2 cellular contexts compared by ENCODE assay signal in the genomic region with DNA sequence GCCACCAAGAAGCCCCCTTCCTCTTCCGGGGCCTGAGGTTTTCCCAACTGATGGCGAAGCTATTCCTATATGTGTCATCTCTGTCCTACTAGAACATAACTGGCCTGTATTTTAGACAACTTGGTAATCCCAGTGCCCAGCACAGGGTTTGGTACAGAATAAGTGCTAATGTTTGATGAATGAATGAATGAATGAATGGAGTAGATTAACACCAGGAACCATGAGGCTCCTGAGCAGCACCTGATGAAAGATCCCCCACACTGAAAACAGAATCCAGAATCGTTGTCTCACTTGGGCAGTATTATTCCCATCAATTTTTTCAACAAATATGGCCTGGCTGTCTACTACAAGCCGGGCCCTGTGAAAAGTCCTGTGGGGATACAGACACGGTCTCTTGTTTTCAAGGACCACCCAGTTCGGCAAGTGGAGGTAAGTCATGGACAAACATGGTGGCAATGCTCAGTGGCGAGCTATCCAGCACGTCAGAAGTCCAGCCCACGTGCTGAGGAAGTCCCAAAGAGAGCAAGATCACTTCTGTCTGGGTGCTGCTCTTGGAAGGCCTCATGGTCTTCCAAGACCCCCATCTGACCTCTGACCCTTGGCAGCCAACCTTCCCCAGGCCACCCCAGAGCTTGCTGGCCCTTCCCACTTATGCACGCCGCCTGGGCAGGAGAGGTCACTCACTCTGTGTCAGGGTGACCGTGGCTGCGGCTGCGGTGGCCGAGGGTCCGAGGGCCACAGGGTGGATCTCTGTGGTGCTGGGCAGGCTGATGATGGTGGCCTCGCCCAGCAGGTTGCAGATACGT.
A peak's percentile ranks its signal among the peaks of the same experiment; 100 is the strongest.
TF ChIP-seq lines count a peak whose summit lies in the region.

No MANE protein-coding gene starts in this region.

TF ChIP-seq in GM12878, 131 proteins besides CTCF, POLR2A, EP300 and RAD21:
- TF ChIP-seq NR2C1 (IDR thresholded peaks at IDR 0.05) (peak; percentile 26; the same call in 1 of the 2 replicates), POLR2AphosphoS2 (IDR thresholded peaks at IDR 0.05; ENCODE audit: low read depth, low read length) (0 out of 2 replicates have a peak, but pooled peaks have one; percentile 15), CREM (IDR thresholded peaks at IDR 0.05; ENCODE audit: low read depth) (no peak), ZNF24 (IDR thresholded peaks at IDR 0.05) (peak; percentile 84), NR2F1 (conservative IDR thresholded peaks at IDR 0.05) (peak; percentile 55)
- TF ChIP-seq, protein P1, sequence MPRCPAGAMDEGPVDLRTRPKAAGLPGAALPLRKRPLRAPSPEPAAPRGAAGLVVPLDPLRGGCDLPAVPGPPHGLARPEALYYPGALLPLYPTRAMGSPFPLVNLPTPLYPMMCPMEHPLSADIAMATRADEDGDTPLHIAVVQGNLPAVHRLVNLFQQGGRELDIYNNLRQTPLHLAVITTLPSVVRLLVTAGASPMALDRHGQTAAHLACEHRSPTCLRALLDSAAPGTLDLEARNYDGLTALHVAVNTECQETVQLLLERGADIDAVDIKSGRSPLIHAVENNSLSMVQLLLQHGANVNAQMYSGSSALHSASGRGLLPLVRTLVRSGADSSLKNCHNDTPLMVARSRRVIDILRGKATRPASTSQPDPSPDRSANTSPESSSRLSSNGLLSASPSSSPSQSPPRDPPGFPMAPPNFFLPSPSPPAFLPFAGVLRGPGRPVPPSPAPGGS (IDR thresholded peaks at IDR 0.05; ENCODE audit: borderline replicate concordance, insufficient read depth, low read depth, low read length, poor library complexity, severe bottlenecking): peak; percentile 44
- TF ChIP-seq, protein P2, sequence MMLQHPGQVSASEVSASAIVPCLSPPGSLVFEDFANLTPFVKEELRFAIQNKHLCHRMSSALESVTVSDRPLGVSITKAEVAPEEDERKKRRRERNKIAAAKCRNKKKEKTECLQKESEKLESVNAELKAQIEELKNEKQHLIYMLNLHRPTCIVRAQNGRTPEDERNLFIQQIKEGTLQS (IDR thresholded peaks at IDR 0.05; ENCODE audit: borderline replicate concordance, extremely low read depth, low read depth, low read length): no peak
- TF ChIP-seq, protein P3, sequence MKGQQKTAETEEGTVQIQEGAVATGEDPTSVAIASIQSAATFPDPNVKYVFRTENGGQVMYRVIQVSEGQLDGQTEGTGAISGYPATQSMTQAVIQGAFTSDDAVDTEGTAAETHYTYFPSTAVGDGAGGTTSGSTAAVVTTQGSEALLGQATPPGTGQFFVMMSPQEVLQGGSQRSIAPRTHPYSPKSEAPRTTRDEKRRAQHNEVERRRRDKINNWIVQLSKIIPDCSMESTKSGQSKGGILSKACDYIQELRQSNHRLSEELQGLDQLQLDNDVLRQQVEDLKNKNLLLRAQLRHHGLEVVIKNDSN (IDR thresholded peaks at IDR 0.05; ENCODE audit: borderline replicate concordance, extremely low read length, insufficient read depth, low read depth, low read length): no peak

TF ChIP-seq in liver, 16 proteins besides CTCF, POLR2A, EP300 and RAD21:
- no peak for TF ChIP-seq HNF4G (IDR thresholded peaks at IDR 0.05)
- TF ChIP-seq YY1 (IDR thresholded peaks at IDR 0.05): peak; percentile 12
- TF ChIP-seq, protein P4, sequence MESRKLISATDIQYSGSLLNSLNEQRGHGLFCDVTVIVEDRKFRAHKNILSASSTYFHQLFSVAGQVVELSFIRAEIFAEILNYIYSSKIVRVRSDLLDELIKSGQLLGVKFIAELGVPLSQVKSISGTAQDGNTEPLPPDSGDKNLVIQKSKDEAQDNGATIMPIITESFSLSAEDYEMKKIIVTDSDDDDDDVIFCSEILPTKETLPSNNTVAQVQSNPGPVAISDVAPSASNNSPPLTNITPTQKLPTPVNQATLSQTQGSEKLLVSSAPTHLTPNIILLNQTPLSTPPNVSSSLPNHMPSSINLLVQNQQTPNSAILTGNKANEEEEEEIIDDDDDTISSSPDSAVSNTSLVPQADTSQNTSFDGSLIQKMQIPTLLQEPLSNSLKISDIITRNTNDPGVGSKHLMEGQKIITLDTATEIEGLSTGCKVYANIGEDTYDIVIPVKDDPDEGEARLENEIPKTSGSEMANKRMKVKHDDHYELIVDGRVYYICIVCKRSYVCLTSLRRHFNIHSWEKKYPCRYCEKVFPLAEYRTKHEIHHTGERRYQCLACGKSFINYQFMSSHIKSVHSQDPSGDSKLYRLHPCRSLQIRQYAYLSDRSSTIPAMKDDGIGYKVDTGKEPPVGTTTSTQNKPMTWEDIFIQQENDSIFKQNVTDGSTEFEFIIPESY (IDR thresholded peaks at IDR 0.05): no peak
TF ChIP-seq in liver: peak in this region for 1.
